1 cellular context compared by ENCODE assay signal in genomic region chr3:3145831-3146230, GRCh38.
TF ChIP-seq lines count a peak whose summit lies in the region.

No MANE protein-coding gene starts in this region.

TF ChIP-seq in WTC11, 78 proteins besides CTCF, POLR2A, EP300 and RAD21 (continued from another document):
- TF ChIP-seq, protein P1, sequence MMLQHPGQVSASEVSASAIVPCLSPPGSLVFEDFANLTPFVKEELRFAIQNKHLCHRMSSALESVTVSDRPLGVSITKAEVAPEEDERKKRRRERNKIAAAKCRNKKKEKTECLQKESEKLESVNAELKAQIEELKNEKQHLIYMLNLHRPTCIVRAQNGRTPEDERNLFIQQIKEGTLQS (CRISPR knock-in tag; conservative IDR thresholded peaks at IDR 0.05): no peak
- TF ChIP-seq ZNF317 (CRISPR knock-in tag; IDR thresholded peaks at IDR 0.05; ENCODE audit: borderline replicate concordance, low read depth) (no peak), ZNF416 (CRISPR knock-in tag; IDR thresholded peaks at IDR 0.05) (no peak), SP1 (CRISPR knock-in tag; conservative IDR thresholded peaks at IDR 0.05) (no peak), SMAD3 (CRISPR knock-in tag; IDR thresholded peaks at IDR 0.05; ENCODE audit: borderline replicate concordance) (no peak)
